In the genomic region with DNA sequence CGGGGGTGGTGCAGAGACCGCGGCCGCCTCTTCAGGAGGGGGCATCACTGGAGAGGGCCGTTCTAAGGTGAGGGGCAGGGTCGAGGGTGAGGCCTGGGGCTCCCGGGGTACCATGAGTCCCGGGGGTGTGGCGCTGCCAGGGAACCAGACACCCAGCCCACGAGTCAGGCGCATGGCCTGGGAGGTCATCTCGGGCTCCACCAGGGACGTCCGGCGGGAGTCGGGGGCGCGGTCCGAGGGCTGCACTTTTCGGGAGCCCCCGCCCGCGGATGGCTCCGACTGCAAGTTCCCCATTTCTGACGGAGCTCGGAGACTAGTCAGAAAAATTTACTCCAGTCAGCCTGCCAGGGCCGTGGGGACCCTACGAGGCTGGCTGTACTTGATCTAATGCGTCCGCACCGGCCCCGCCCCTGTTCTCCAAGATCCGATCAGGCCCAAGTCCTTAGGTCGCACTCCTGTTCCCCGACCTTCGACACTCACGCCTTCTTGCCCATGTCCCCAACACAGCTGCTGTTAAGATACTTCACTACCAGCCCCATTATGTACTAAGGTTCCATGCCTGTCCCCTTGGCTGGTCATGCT, we compare ENCODE assay signal across 6 cellular contexts. TPM values are rescaled to one million over a fixed set of nuclear protein-coding genes. Genes with fewer than 3 reads are reported as not detected.
A peak's percentile ranks its signal among the peaks of the same experiment; 100 is the strongest.
DNase-seq lines count a peak whose midpoint lies in the region; ATAC-seq and TF ChIP-seq lines count a peak whose summit lies in the region.

No MANE protein-coding gene starts in this region.

- 10% methylated on average over 37 of the region's 37 CpGs for WGBS in prostate gland

- H3K4me3 ChIP-seq in KMS-11 (IDR thresholded peaks at IDR 0.05; ENCODE audit: insufficient read depth, low read depth, low read length) (no peak overlapping the region), prostate gland (peak overlapping the region; percentile 32 to 38)

- H3K4me2 ChIP-seq in KMS-11, result peak overlapping the region; percentile 89

- H3K9ac ChIP-seq in KMS-11, result no peak overlapping the region

- DNase-seq in prostate gland (ENCODE audit: low spot score) (no peak), GM10266 (ENCODE audit: extremely low spot score) (no peak), DMS153 (lab: John Stamatoyannopoulos, UW) (no peak)

- H3K9me3 ChIP-seq in prostate gland, result no peaks in the 10 kb centered on the region

- intact Hi-C loops in prostate gland (cut with DNase I), result no loop called here

- no peak for TF ChIP-seq CTCF in KMS-11 (conservative IDR thresholded peaks at IDR 0.05; ENCODE audit: low read depth, low read length)
- TF ChIP-seq CTCF in prostate gland (IDR thresholded peaks at IDR 0.05), result no peak
- no peak for TF ChIP-seq CTCF in GM10266 (IDR thresholded peaks at IDR 0.05; ENCODE audit: control insufficient read depth, insufficient read depth, low read depth, missing control alignments)

- ATAC-seq in HG03175 (IDR thresholded peaks at IDR 0.05; ENCODE audit: unreplicated experiment), result no peak

- TF ChIP-seq POLR2A in prostate gland (IDR thresholded peaks at IDR 0.05), result no peak

- H3K4me1 ChIP-seq in KMS-11 (ENCODE audit: low read depth, poor library complexity, severe bottlenecking) (peaks cover 11% of the 10 kb centered on the region), prostate gland (replicated peaks) (peaks cover 5% of the 10 kb centered on the region)

- H4K20me1 ChIP-seq in KMS-11 (ENCODE audit: insufficient read depth), result no peaks in the 10 kb centered on the region

- H2AFZ ChIP-seq in KMS-11 (ENCODE audit: low read depth), result peak overlapping the region; percentile 82; the same call in 1 of the 2 replicates

- H3K27ac ChIP-seq in KMS-11, result peak overlapping the region; percentile 15; the same call in 1 of the 2 replicates
- H3K27ac ChIP-seq in cingulate gyrus (ENCODE audit: low read depth, low read length), result peak overlapping the region; percentile 29
- peak overlapping the region; percentile 55 to 74 for H3K27ac ChIP-seq in prostate gland

- H3K79me2 ChIP-seq in KMS-11 (ENCODE audit: insufficient read depth, low read depth), result no peaks in the 10 kb centered on the region

- H3K27me3 ChIP-seq in KMS-11 (ENCODE audit: insufficient read depth, low read depth), result peaks cover 32% of the 10 kb centered on the region
- H3K27me3 ChIP-seq in prostate gland (replicated peaks; ENCODE audit: insufficient read depth), result no peaks in the 10 kb centered on the region

- H3K36me3 ChIP-seq in KMS-11 (ENCODE audit: insufficient read depth), result peaks cover 3% of the 10 kb centered on the region; the same call in 1 of the 2 replicates
- peaks cover 0 to 24% of the 10 kb centered on the region in 2 donors for H3K36me3 ChIP-seq in prostate gland

RNA-seq across cellular contexts. Expression of a gene that starts 0.8 kb away (rescaled TPM):
- 1 to 10 TPM in 1 of 2 donors, under 1 TPM in 1; 0.27 to 7.4 TPM for total RNA-seq in prostate gland

RNA-seq across cellular contexts. Expression of a gene that starts 1.4 kb away (rescaled TPM):
- 1 to 10 TPM in 1 of 2 donors, under 1 TPM in 1; 0.82 to 3.3 TPM for total RNA-seq in prostate gland

RNA-seq across cellular contexts. Expression of a gene that starts 12.7 kb away (rescaled TPM):
- 100 to 1,000 TPM; 232 to 298 TPM for total RNA-seq in prostate gland

RNA-seq across cellular contexts. Expression of a gene that starts 15.8 kb away (rescaled TPM):
- total RNA-seq in prostate gland, result 10 to 100 TPM; 19.9 to 59.5 TPM

RNA-seq across cellular contexts. Expression of a gene that starts 39.0 kb away (rescaled TPM):
- total RNA-seq in prostate gland, result 1 to 10 TPM; 1.4 to 1.6 TPM
